In the genomic region with DNA sequence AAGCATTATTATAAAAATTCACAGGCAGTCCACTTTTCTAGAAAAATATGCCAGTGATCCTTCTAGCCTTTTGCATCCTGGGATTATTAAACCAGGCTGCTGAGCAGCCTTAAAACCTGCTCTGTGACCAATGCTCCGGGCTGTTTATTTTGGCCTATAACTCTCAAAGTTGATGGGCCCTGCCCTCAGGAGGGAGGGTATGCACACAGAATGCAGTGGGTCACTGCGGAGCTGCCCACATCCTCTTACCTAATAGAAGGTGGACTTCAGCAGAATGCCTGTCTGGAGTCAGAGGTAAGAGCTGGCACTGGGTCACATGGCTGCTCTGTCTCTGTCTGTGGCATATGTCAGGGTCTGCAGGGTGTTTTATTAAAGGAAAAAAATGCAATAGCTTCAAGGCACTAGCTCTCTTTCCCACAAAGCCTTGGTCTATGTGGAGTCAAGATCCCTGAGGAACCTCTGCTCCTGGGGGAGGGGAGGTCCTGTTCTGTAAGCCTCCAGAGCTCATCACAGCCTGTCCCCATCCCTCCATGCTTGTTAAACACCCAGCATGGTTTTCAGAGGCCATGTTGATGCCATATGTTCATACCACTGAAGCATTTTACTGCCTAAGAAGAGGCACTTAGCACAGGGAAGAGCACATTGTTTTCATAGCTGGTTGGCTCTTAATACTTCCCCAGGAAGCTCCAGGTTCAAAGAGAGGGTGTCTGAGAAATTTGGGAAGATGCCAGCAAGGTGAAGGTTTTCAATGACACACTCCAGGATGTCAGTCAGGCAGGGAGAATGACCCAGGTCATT, we compare ENCODE assay signal across 20 cellular contexts. TPM values are rescaled to one million over a fixed set of nuclear protein-coding genes. Genes with fewer than 3 reads are reported as not detected.
A peak's percentile ranks its signal among the peaks of the same experiment; 100 is the strongest.
DNase-seq lines count a peak whose midpoint lies in the region; ATAC-seq and FAIRE-seq lines count a peak whose summit lies in the region.
"Had no signal": no experiment of that assay in that cellular context is flagged by ENCODE, and none has a peak within 500 bp of the region (broad histone marks: within the 10 kb centered on the region; RNA-seq: fewer than 3 reads in every experiment).

No MANE protein-coding gene starts in this region.

- no peak for FAIRE-seq in RCC 7860 (lab: Jason Lieb, UNC)
- FAIRE-seq: bronchial epithelial cell had no signal

- ATAC-seq in HG03175 (IDR thresholded peaks at IDR 0.05; ENCODE audit: unreplicated experiment) (no peak), HG02763 (IDR thresholded peaks at IDR 0.05; ENCODE audit: unreplicated experiment) (no peak)
- ATAC-seq: gastroesophageal sphincter, left lobe of liver, mucosa of descending colon had no signal

- peak in 2 of 3 experiments; percentile 66 to 95 for DNase-seq in NCI-H1417 (lab: John Stamatoyannopoulos, UW)
- no peak for DNase-seq in NCI-H1417 treated with DMSO at 0.1 percent for 48 hours (lab: John Stamatoyannopoulos, UW)
- peak; percentile 50 for DNase-seq in NCI-H2029 (lab: John Stamatoyannopoulos, UW)
- DNase-seq in RCC 7860 (ENCODE audit: low spot score) = peak; percentile 1
- DNase-seq in renal cortical epithelial cell (ENCODE audit: low read depth) = peak; percentile 77
- DNase-seq in cerebellar nuclear complex (lab: John Stamatoyannopoulos, UW) = no peak
- DNase-seq: activated CD4-positive, alpha-beta T cell treated with anti-CD3 and anti-CD28 coated beads for 1 hour; dorsolateral prefrontal cortex; erythroblast; GOT3; mucosa of descending colon; NCI-H2081 had no signal

RNA-seq across cellular contexts. Expression of a gene that starts 25.8 kb away (rescaled TPM):
- total RNA-seq in renal cortical epithelial cell = 0.05 and 0.35 TPM in 2 replicates
- total RNA-seq: A172; activated T-helper 2 cell treated with anti-CD3 and anti-CD28 coated beads, Interferon-gamma antibody, Interleukin-2, Interleukin-4, amounts not matched to agents 10 μg/mL and 5 μg/mL and 100 μg/mL, durations not matched to agents 14 hours and 24 hours and 36 hours; gastroesophageal sphincter; left lobe of liver; T-helper 2 cell treated with Interferon-gamma antibody and Interleukin-4, amounts not matched to agents 100 ng/mL and 5 ng/mL, for 36 hours had no signal

Comparison
In these comparisons a context has a peak if more than half of its experiments do, and no peak if none do; other contexts are left out.
1. DNase-seq: peak in NCI-H1417 (2 of 3), NCI-H2029 (single experiment), RCC 7860 (single experiment) and renal cortical epithelial cell (single experiment); none in NCI-H1417 treated with DMSO at 0.1 percent for 48 hours (single experiment) and cerebellar nuclear complex (0 of 2).